19 cellular contexts compared by ENCODE assay signal in genomic region chr1:99789715-99790114, GRCh38.
"Had no signal": no experiment of that assay in that cellular context is flagged by ENCODE, and none has a peak within 500 bp of the region (broad histone marks: within the 10 kb centered on the region; RNA-seq: fewer than 3 reads in every experiment).

No MANE protein-coding gene starts in this region.

- H3K27ac ChIP-seq: epithelial cell of prostate, esophagus squamous epithelium, gastroesophageal sphincter, neutrophil, sigmoid colon, skin epidermis, stomach, thoracic aorta, transverse colon had no signal

- H3K36me3 ChIP-seq: esophagus squamous epithelium, gastroesophageal sphincter, neutrophil, sigmoid colon, stomach, thoracic aorta, transverse colon had no signal

- H3K4me1 ChIP-seq: esophagus squamous epithelium, gastroesophageal sphincter, sigmoid colon, stomach, transverse colon had no signal

- H3K9me3 ChIP-seq: esophagus squamous epithelium, gastroesophageal sphincter, neutrophil, stomach, thoracic aorta, transverse colon had no signal

- DNase-seq: effector memory CD4-positive, alpha-beta T cell; esophagus squamous epithelium; foreskin fibroblast; glutamatergic neuron; immature natural killer cell; left ventricle myocardium superior; naive thymus-derived CD8-positive, alpha-beta T cell; posterior cingulate gyrus; sigmoid colon; stimulated activated CD4-positive, alpha-beta T cell treated with anti-CD3 and anti-CD28 coated beads, Interleukin-12 subunit alpha, Interleukin-12 subunit beta, amount 100 ng/mL, for 4 hours; stimulated activated naive CD4-positive, alpha-beta T cell; stomach; substantia nigra; transverse colon had no signal

- ATAC-seq: gastroesophageal sphincter; left ventricle myocardium superior; naive thymus-derived CD8-positive, alpha-beta T cell had no signal

- H3K4me3 ChIP-seq: esophagus squamous epithelium, gastroesophageal sphincter, sigmoid colon, skin epidermis, stomach, thoracic aorta, transverse colon had no signal
